Comparison of ENCODE assay signal across 17 cellular contexts in genomic region chr1:61638296-61638695, GRCh38.
DNase-seq lines count a peak whose midpoint lies in the region; ATAC-seq and TF ChIP-seq lines count a peak whose summit lies in the region.
"Had no signal": no experiment of that assay in that cellular context is flagged by ENCODE, and none has a peak within 500 bp of the region (broad histone marks: within the 10 kb centered on the region; RNA-seq: fewer than 3 reads in every experiment).

No MANE protein-coding gene starts in this region.

- peak; percentile 87 for ATAC-seq in Right ventricle myocardium inferior
- no peak for ATAC-seq in GM21825 (IDR thresholded peaks at IDR 0.05; ENCODE audit: unreplicated experiment)
- ATAC-seq: GM12878; naive thymus-derived CD8-positive, alpha-beta T cell; PC-3 had no signal

- H3K4me1 Mint-ChIP-seq in nephron = peaks cover 59% of the 10 kb centered on the region

- no peak for TF ChIP-seq POLR2A in uterus (IDR thresholded peaks at IDR 0.05)

- no peaks in the 10 kb centered on the region for H3K36me3 Mint-ChIP-seq in nephron (ENCODE audit: low read depth)
- H3K36me3 Mint-ChIP-seq: naive thymus-derived CD8-positive, alpha-beta T cell had no signal

- H3K4me3 ChIP-seq in uterus = no peak overlapping the region
- H3K4me3 ChIP-seq: GM12878, smooth muscle cell had no signal

- H3K9me3 Mint-ChIP-seq in nephron = no peaks in the 10 kb centered on the region
- H3K9me3 Mint-ChIP-seq: central memory CD8-positive, alpha-beta T cell; naive thymus-derived CD8-positive, alpha-beta T cell; T-helper 2 cell treated with Interferon-gamma antibody and Interleukin-4, amounts not matched to agents 5 μg/mL and 100 μg/mL, for 36 hours had no signal

- DNase-seq in Right ventricle myocardium inferior (ENCODE audit: missing footprints) (no peak), cardiac septum (ENCODE audit: low spot score) (no peak), fibroblast of peridontal ligament (ENCODE audit: extremely low read depth) (peak; percentile 98), uterus (peak in 1 of 2 donors; percentile 34), NCI-H2196 treated with DMSO at 0.1 percent for 48 hours (lab: John Stamatoyannopoulos, UW; ENCODE audit: unreplicated experiment) (no peak), SW 1271 (lab: John Stamatoyannopoulos, UW) (no peak)
- DNase-seq: activated CD4-positive, alpha-beta T cell treated with anti-CD3 and anti-CD28 coated beads, Interleukin-2, amount 50 U/mL, for 48 hours; activated effector memory CD4-positive, alpha-beta T cell treated with anti-CD3 and anti-CD28 coated beads, Interleukin-2, amount 50 U/mL, for 16 hours; MM.1S; naive thymus-derived CD8-positive, alpha-beta T cell; PC-3 had no signal

- peaks cover 6 to 20% of the 10 kb centered on the region in 2 donors for H3K4me1 ChIP-seq in uterus

- no peaks in the 10 kb centered on the region for H3K27me3 ChIP-seq in uterus

- no peak overlapping the region for H3K4me3 Mint-ChIP-seq in nephron
- H3K4me3 Mint-ChIP-seq: central memory CD8-positive, alpha-beta T cell; naive thymus-derived CD8-positive, alpha-beta T cell; T-helper 2 cell treated with Interferon-gamma antibody and Interleukin-4, amounts not matched to agents 5 μg/mL and 100 μg/mL, for 36 hours had no signal

- intact Hi-C loops in Right ventricle myocardium inferior (cut with DNase I) = loop anchor here (2.0 kb wide), 1 partner anchor 31 kb away; no protein-coding TSS in a partner anchor
- intact Hi-C loops in cardiac septum (cut with DNase I) = loop anchor here (5.0 kb wide), 1 partner anchor 666 kb away; no protein-coding TSS in a partner anchor
- intact Hi-C loops in uterus (cut with DNase I; ENCODE audit: low total_unique reads) = no loop called here

- no peaks in the 10 kb centered on the region for H3K36me3 ChIP-seq in uterus

- H3K27me3 Mint-ChIP-seq in nephron (ENCODE audit: low read depth) = peaks cover 7% of the 10 kb centered on the region
- H3K27me3 Mint-ChIP-seq: central memory CD8-positive, alpha-beta T cell; naive thymus-derived CD8-positive, alpha-beta T cell had no signal

- TF ChIP-seq CTCF in nephron (IDR thresholded peaks at IDR 0.05; ENCODE audit: unreplicated experiment in 3 of 3) (no peak), uterus (IDR thresholded peaks at IDR 0.05) (no peak)

- no peaks in the 10 kb centered on the region for H3K9me3 ChIP-seq in uterus

- peak overlapping the region; percentile 70 to 94 (median 91) for H3K27ac Mint-ChIP-seq in nephron
- H3K27ac Mint-ChIP-seq: naive thymus-derived CD8-positive, alpha-beta T cell; T-helper 2 cell treated with Interferon-gamma antibody and Interleukin-4, amounts not matched to agents 5 μg/mL and 100 μg/mL, for 36 hours had no signal

- H3K27ac ChIP-seq in uterus = peak overlapping the region; percentile 62 to 81
